Comparison of ENCODE assay signal across 7 cellular contexts in genomic region chr15:55742927-55743614, GRCh38. TPM values are rescaled to one million over a fixed set of nuclear protein-coding genes. Genes with fewer than 3 reads are reported as not detected.
DNase-seq lines count a peak whose midpoint lies in the region; ATAC-seq lines count a peak whose summit lies in the region.

Gene PRTG (minus strand): TSS chr15:55743152. CDS start chr15:55742931, 221 bp downstream.

- peaks cover 11% of the 10 kb centered on the region for H3K27me3 ChIP-seq in adipocyte (replicated peaks; ENCODE audit: control insufficient read depth, insufficient read depth, low read length)
- H3K27me3 ChIP-seq in trophoblast cell (ENCODE audit: insufficient read depth, low read length): no peaks in the 10 kb centered on the region

- H4K12ac ChIP-seq in trophoblast cell (ENCODE audit: low read depth, low read length): peak within 1 kb of the TSS; percentile 14

- peak within 1 kb of the TSS; percentile 93 for H2BK120ac ChIP-seq in trophoblast cell (ENCODE audit: insufficient read depth, low read length, poor library complexity)

- H3K27ac ChIP-seq in trophoblast cell (ENCODE audit: low read depth, low read length): peak within 1 kb of the TSS; percentile 97

- DNase-seq in GM04504 (ENCODE audit: low read depth) (peak; percentile 9), adipocyte (ENCODE audit: low read depth) (peak; percentile 88), left cardiac atrium (peak; percentile 80), trophoblast cell (peak; percentile 75 to 85)
- no peak for DNase-seq in Jurkat, Clone E6-1 (ENCODE audit: low read depth, low spot score)
- DNase-seq in NK-92 treated with Interleukin-12 subunit alpha and Interleukin-12 subunit beta, amount 100 ng/mL, for 24 hours (lab: John Stamatoyannopoulos, UW): no peak

- H3K36me3 ChIP-seq in adipocyte (ENCODE audit: control insufficient read depth, insufficient read depth, low read length, severe bottlenecking) (no peaks in the 10 kb centered on the region), trophoblast cell (ENCODE audit: control insufficient read depth in 1 of 2, insufficient read depth in 2 of 2, low read length in 2 of 2) (peaks cover 0 to 2% of the 10 kb centered on the region in 2 experiments)

- H3K9ac ChIP-seq in adipocyte (ENCODE audit: low read length) (peak within 1 kb of the TSS; percentile 73), trophoblast cell (ENCODE audit: low read length) (peak within 1 kb of the TSS; percentile 99)

- peak within 1 kb of the TSS; percentile 73 for H2BK12ac ChIP-seq in trophoblast cell (ENCODE audit: low read length)

- H3K4me2 ChIP-seq in trophoblast cell (ENCODE audit: low read length): peak within 1 kb of the TSS; percentile 62

- no peaks in the 10 kb centered on the region for H3K9me3 ChIP-seq in adipocyte (ENCODE audit: control insufficient read depth, low read length)
- H3K9me3 ChIP-seq in trophoblast cell (ENCODE audit: insufficient read depth, low read depth, low read length): no peaks in the 10 kb centered on the region

- ATAC-seq in left cardiac atrium: peak; percentile 96 to 97
- ATAC-seq in GM18502 (IDR thresholded peaks at IDR 0.05; ENCODE audit: poor library complexity, unreplicated experiment): no peak

- H3K79me2 ChIP-seq in trophoblast cell (ENCODE audit: control insufficient read depth, insufficient read depth, low read length, poor library complexity): peaks cover 20% of the 10 kb centered on the region

- H3K14ac ChIP-seq in trophoblast cell (ENCODE audit: low read length): peak within 1 kb of the TSS; percentile 91

- peak within 1 kb of the TSS; percentile 89 for H2BK5ac ChIP-seq in trophoblast cell (ENCODE audit: low read depth, low read length, poor library complexity)

- H3K4ac ChIP-seq in trophoblast cell (ENCODE audit: low read depth, low read length): peak within 1 kb of the TSS; percentile 94

- H2AFZ ChIP-seq in trophoblast cell (ENCODE audit: insufficient read depth, low read length, poor library complexity): peak within 1 kb of the TSS; percentile 66

- peak within 1 kb of the TSS; percentile 92 for H2AK5ac ChIP-seq in trophoblast cell (ENCODE audit: low read length)

- peak within 1 kb of the TSS; percentile 31 for H3K4me3 ChIP-seq in Jurkat, Clone E6-1 (ENCODE audit: low read length)
- H3K4me3 ChIP-seq in adipocyte (ENCODE audit: low read length) (peak within 1 kb of the TSS; percentile 83), trophoblast cell (ENCODE audit: low read depth, low read length) (peak within 1 kb of the TSS; percentile 100)

- peaks cover 8% of the 10 kb centered on the region for H3K4me1 ChIP-seq in adipocyte (ENCODE audit: control insufficient read depth, insufficient read depth, low read length)
- H3K4me1 ChIP-seq in trophoblast cell (ENCODE audit: control insufficient read depth in 1 of 2, insufficient read depth in 2 of 2, low read length in 2 of 2): peaks cover 3% of the 10 kb centered on the region in 2 experiments

- intact Hi-C loops in left cardiac atrium (cut with DNase I): no loop called here

- no CpG with 5 or more reads among the region's 71 CpGs for WGBS in trophoblast cell (ENCODE audit: extremely low coverage, insufficient coverage, insufficient read length)

- peak within 1 kb of the TSS; percentile 94 for H4K8ac ChIP-seq in trophoblast cell (ENCODE audit: low read depth, low read length)

- peaks cover 32% of the 10 kb centered on the region for H3K79me1 ChIP-seq in trophoblast cell (ENCODE audit: low read length)

- H3K23ac ChIP-seq in trophoblast cell (ENCODE audit: low read length): no peak within 1 kb of the TSS

- H4K91ac ChIP-seq in trophoblast cell (ENCODE audit: low read depth, low read length): peak within 1 kb of the TSS; percentile 96

- peak within 1 kb of the TSS; percentile 97 for H3K18ac ChIP-seq in trophoblast cell (ENCODE audit: low read length)

RNA-seq across cellular contexts. Expression of gene PRTG, which starts in this region (rescaled TPM):
- 0.73 TPM for polyA plus RNA-seq in Jurkat, Clone E6-1 (2012; ENCODE audit: insufficient read depth, insufficient read length)
- 1 to 10 TPM; 1.1 to 1.3 TPM for total RNA-seq in left cardiac atrium
- 78.9 and 95.7 TPM in 2 replicates for polyA plus RNA-seq in trophoblast cell (2013)

Comparison
In these comparisons a context has a peak if more than half of its experiments do, and no peak if none do; other contexts are left out.
1. DNase-seq: peak in GM04504 (single experiment), adipocyte (single experiment), left cardiac atrium (single experiment) and trophoblast cell (2 of 2); none in Jurkat, Clone E6-1 (single experiment) and NK-92 treated with Interleukin-12 subunit alpha and Interleukin-12 subunit beta, amount 100 ng/mL, for 24 hours (single experiment).
2. H3K4me3 ChIP-seq: peak in every context shown above with its lines; median percentile 100 in trophoblast cell; 83 in adipocyte; 31 in Jurkat, Clone E6-1.